8 cellular contexts compared by ENCODE assay signal in the genomic region with DNA sequence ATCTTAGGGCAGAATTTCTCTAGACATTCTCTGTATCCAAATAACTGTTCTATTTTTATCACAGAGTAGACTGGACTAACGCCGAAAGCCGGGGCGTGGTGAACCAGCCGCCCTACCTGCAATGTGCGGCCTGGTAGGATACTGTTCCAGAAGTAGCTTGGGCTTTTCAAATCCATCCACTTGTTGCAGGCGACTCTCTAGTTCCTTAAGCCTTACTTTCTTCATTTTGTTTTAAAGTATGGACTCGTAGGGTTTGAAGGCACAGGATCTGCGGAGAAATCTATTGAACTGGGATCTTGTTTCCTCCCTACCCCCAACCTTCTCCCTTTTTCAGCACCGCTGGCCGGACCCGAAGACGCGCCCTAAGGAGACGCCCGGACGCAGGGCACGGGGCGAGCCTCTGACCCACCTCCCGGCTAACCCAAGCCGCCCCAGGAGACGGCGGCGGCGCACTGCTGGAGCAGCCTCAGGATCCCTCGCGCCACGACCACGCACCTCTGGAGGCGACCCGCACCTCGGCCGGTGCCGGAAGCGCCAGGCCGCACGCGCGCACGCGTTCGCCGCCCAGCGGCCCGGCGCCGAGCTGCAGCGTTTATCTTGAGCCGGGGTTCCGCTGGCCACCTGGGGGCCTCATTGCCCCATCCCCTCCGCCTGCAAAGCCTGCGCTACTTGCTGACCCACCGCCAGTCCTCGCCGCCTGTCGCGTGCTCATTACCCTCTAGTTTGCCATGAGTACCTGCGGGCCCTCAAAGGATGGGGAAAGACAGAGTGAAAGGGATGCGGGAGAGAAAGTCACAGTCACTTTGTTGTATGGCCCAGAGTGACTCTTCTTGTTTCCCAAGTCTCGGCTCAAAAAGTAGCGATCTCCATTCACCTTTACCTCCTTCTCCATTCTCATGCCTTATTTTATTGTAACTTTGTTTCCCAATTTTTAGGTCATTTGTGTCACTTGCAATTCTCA. TPM values are rescaled to one million over a fixed set of nuclear protein-coding genes. Genes with fewer than 3 reads are reported as not detected.
A peak's percentile ranks its signal among the peaks of the same experiment; 100 is the strongest.
DNase-seq lines count a peak whose midpoint lies in the region; ATAC-seq and TF ChIP-seq lines count a peak whose summit lies in the region.

A gene (minus strand): TSS at position 533 of the 961 bp plus-strand sequence. CDS start 308 bp downstream, at position 225.

- intact Hi-C loops in psoas muscle (cut with DNase I), result loop anchor here (2.0 to 5.0 kb wide), 3 partner anchors 43 to 103 kb away; no protein-coding TSS in a partner anchor
- intact Hi-C loops in uterus (cut with DNase I; ENCODE audit: low total_unique reads), result loop anchor here (5.0 to 10.0 kb wide), 2 partner anchors 50 to 103 kb away; no protein-coding TSS in a partner anchor

- ATAC-seq in HG02840 (IDR thresholded peaks at IDR 0.05; ENCODE audit: low FRiP score, unreplicated experiment) (peak; percentile 58), psoas muscle (peak; percentile 81 to 85 (median 82))

- peak in 1 of 2 donors; percentile 71 for TF ChIP-seq POLR2A in uterus (IDR thresholded peaks at IDR 0.05)

- TF ChIP-seq CTCF in GM13976 (IDR thresholded peaks at IDR 0.05; ENCODE audit: borderline replicate concordance, control extremely low read depth, extremely low read depth, insufficient read depth, missing control alignments) (peak; percentile 100), right atrium auricular region (IDR thresholded peaks at IDR 0.05) (peak; percentile 96 to 100), psoas muscle (IDR thresholded peaks at IDR 0.05) (peak; percentile 96), uterus (IDR thresholded peaks at IDR 0.05) (peak; percentile 82 to 99 (median 98))

- H3K27me3 ChIP-seq in right atrium auricular region (no peaks in the 10 kb centered on the region), psoas muscle (ENCODE audit: insufficient read depth in 3 of 3, low read length in 2 of 3) (no peaks in the 10 kb centered on the region), uterus (no peaks in the 10 kb centered on the region)

- H3K4me1 ChIP-seq in right atrium auricular region (peaks cover 0 to 34% of the 10 kb centered on the region in 2 donors), psoas muscle (peaks cover 36% of the 10 kb centered on the region), uterus (peaks cover 0 to 7% of the 10 kb centered on the region in 2 donors)

- peak within 1 kb of the TSS; percentile 75 to 89 for H3K4me3 ChIP-seq in right atrium auricular region
- peak within 1 kb of the TSS; percentile 88 for H3K4me3 ChIP-seq in psoas muscle
- peak within 1 kb of the TSS; percentile 77 to 82 for H3K4me3 ChIP-seq in uterus

- H3K9me3 ChIP-seq in right atrium auricular region (no peaks in the 10 kb centered on the region), psoas muscle (no peaks in the 10 kb centered on the region), uterus (no peaks in the 10 kb centered on the region)

- H3K36me3 ChIP-seq in right atrium auricular region (no peaks in the 10 kb centered on the region), psoas muscle (ENCODE audit: insufficient read depth in 1 of 2, low read depth in 1 of 2) (peaks cover 0 to 18% of the 10 kb centered on the region in 2 donors), uterus (no peaks in the 10 kb centered on the region)

- WGBS in psoas muscle, 3 donors, result 2 to 3% (median 2%) methylated on average over 59 to 61 of the region's 61 CpGs

- in situ Hi-C loops in GM13976 (cut with MboI; ENCODE audit: low sequenced_read_pairs, unreplicated experiment), result loop anchor here (10.0 kb wide), 1 partner anchor 100 kb away; no protein-coding TSS in a partner anchor

- DNase-seq in GM13976 (ENCODE audit: low spot score), result peak; percentile 90
- DNase-seq in NCI-H146 (lab: John Stamatoyannopoulos, UW), result peak; percentile 84
- peak; percentile 60 to 80 (median 67) for DNase-seq in T-helper 2 cell
- peak; percentile 70 for DNase-seq in right atrium auricular region (ENCODE audit: low spot score)
- DNase-seq in psoas muscle, result peak; percentile 85 to 92
- DNase-seq in uterus, result peak; percentile 76 to 83

- H3K27ac ChIP-seq in angular gyrus (ENCODE audit: low read depth, low read length), result peak within 1 kb of the TSS; percentile 52
- peak within 1 kb of the TSS; percentile 86 for H3K27ac ChIP-seq in right atrium auricular region
- H3K27ac ChIP-seq in psoas muscle, result peak within 1 kb of the TSS; percentile 98
- peak within 1 kb of the TSS; percentile 81 to 84 for H3K27ac ChIP-seq in uterus

RNA-seq across cellular contexts. Expression of the gene that starts here (rescaled TPM):
- total RNA-seq in right atrium auricular region (10 to 100 TPM; 47.8 to 49.0 TPM), psoas muscle (10 to 100 TPM; 50.7 to 75.4 (median 56.5) TPM), uterus (100 to 1,000 TPM in 1 of 4 donors, 10 to 100 TPM in 3; 28.5 to 763 (median 38.4) TPM)
- 10 to 100 TPM; 44.9 to 61.8 (median 51.9) TPM for polyA plus RNA-seq in psoas muscle

Comparison
In these comparisons a context has a peak if more than half of its experiments do, and no peak if none do; other contexts are left out.
1. Peak in every context shown above with its lines: DNase-seq, ATAC-seq, H3K4me3 ChIP-seq and H3K27ac ChIP-seq.